In genomic region chr14:103999795-104000440, GRCh38 we compare ENCODE assay signal across 24 cellular contexts. TPM values are rescaled to one million over a fixed set of nuclear protein-coding genes. Genes with fewer than 3 reads are reported as not detected.
DNase-seq lines count a peak whose midpoint lies in the region; ATAC-seq and TF ChIP-seq lines count a peak whose summit lies in the region.
"Had no signal": no experiment of that assay in that cellular context is flagged by ENCODE, and none has a peak within 500 bp of the region (broad histone marks: within the 10 kb centered on the region; RNA-seq: fewer than 3 reads in every experiment).

No MANE protein-coding gene starts in this region.

- H3K27ac ChIP-seq in left lung, result no peak overlapping the region
- H3K27ac ChIP-seq: 22Rv1, BLaER1, C4-2B, GM23248 had no signal

- no peak overlapping the region for H3K27ac Mint-ChIP-seq in activated CD4-positive, alpha-beta T cell treated with anti-CD3 and anti-CD28 coated beads for 36 hours
- no peak overlapping the region for H3K27ac Mint-ChIP-seq in activated T-helper 17 cell treated with anti-CD3 and anti-CD28 coated beads, Interleukin-2, amount 50 U/mL, for 72 hours
- H3K27ac Mint-ChIP-seq in stimulated activated effector memory CD8-positive, alpha-beta T cell treated with anti-CD3 and anti-CD28 coated beads, Interleukin-12 subunit alpha, Interleukin-12 subunit beta, amount 100 ng/mL, for 72 hours, result no peak overlapping the region
- no peak overlapping the region for H3K27ac Mint-ChIP-seq in Calu3 (ENCODE audit: unreplicated experiment)
- H3K27ac Mint-ChIP-seq: B cell; CD4-positive, CD25-positive, alpha-beta regulatory T cell; CD8-positive, alpha-beta T cell; H9 had no signal

- H3K4me1 Mint-ChIP-seq in activated CD4-positive, alpha-beta T cell treated with anti-CD3 and anti-CD28 coated beads for 36 hours, result no peaks in the 10 kb centered on the region
- peaks cover 4% of the 10 kb centered on the region for H3K4me1 Mint-ChIP-seq in activated T-helper 17 cell treated with anti-CD3 and anti-CD28 coated beads, Interleukin-2, amount 50 U/mL, for 72 hours
- no peaks in the 10 kb centered on the region for H3K4me1 Mint-ChIP-seq in stimulated activated effector memory CD8-positive, alpha-beta T cell treated with anti-CD3 and anti-CD28 coated beads, Interleukin-12 subunit alpha, Interleukin-12 subunit beta, amount 100 ng/mL, for 72 hours
- no peaks in the 10 kb centered on the region for H3K4me1 Mint-ChIP-seq in Calu3 (ENCODE audit: low read depth, unreplicated experiment)
- H3K4me1 Mint-ChIP-seq: B cell; CD4-positive, CD25-positive, alpha-beta regulatory T cell had no signal

- no peaks in the 10 kb centered on the region for H3K36me3 Mint-ChIP-seq in activated CD4-positive, alpha-beta T cell treated with anti-CD3 and anti-CD28 coated beads for 36 hours (ENCODE audit: low read depth)
- H3K36me3 Mint-ChIP-seq in activated T-helper 17 cell treated with anti-CD3 and anti-CD28 coated beads, Interleukin-2, amount 50 U/mL, for 72 hours (ENCODE audit: low read depth), result no peaks in the 10 kb centered on the region
- no peaks in the 10 kb centered on the region for H3K36me3 Mint-ChIP-seq in stimulated activated effector memory CD8-positive, alpha-beta T cell treated with anti-CD3 and anti-CD28 coated beads, Interleukin-12 subunit alpha, Interleukin-12 subunit beta, amount 100 ng/mL, for 72 hours
- H3K36me3 Mint-ChIP-seq in Calu3 (ENCODE audit: insufficient read depth, unreplicated experiment), result no peaks in the 10 kb centered on the region
- H3K36me3 Mint-ChIP-seq: CD4-positive, CD25-positive, alpha-beta regulatory T cell; CD8-positive, alpha-beta T cell had no signal

- POLR2A ChIA-PET in activated CD4-positive, alpha-beta T cell treated with anti-CD3 and anti-CD28 coated beads for 36 hours (lab: Charles Lee), result no interaction called here

- H3K9me3 ChIP-seq in left lung, result no peaks in the 10 kb centered on the region
- H3K9me3 ChIP-seq: BLaER1, Caco-2 had no signal

- H3K4me3 ChIP-seq in left lung, result no peak overlapping the region
- H3K4me3 ChIP-seq: BLaER1, GM12878, GM23248 had no signal

- intact Hi-C loops in activated CD4-positive, alpha-beta T cell treated with anti-CD3 and anti-CD28 coated beads for 36 hours (cut with DNase I, micrococcal nuclease), result loop anchor here (5.0 to 10.0 kb wide), 2 partner anchors 98 to 195 kb away; no protein-coding TSS in a partner anchor
- intact Hi-C loops in left lung (cut with DNase I) (no loop called here), Calu3 (cut with micrococcal nuclease; ENCODE audit: unreplicated experiment) (no loop called here)

- ATAC-seq in activated CD4-positive, alpha-beta T cell treated with anti-CD3 and anti-CD28 coated beads for 36 hours, result peak; percentile 44
- ATAC-seq in activated T-helper 17 cell treated with anti-CD3 and anti-CD28 coated beads, Interleukin-2, amount 50 U/mL, for 72 hours (replicated peaks), result peak; percentile 67
- peak; percentile 14 for ATAC-seq in left lung
- peak; percentile 68 for ATAC-seq in stimulated activated effector memory CD8-positive, alpha-beta T cell treated with anti-CD3 and anti-CD28 coated beads, Interleukin-12 subunit alpha, Interleukin-12 subunit beta, amount 100 ng/mL, for 72 hours
- ATAC-seq: CD8-positive, alpha-beta T cell; GM12878; HCT116 had no signal

- H3K27me3 Mint-ChIP-seq in activated CD4-positive, alpha-beta T cell treated with anti-CD3 and anti-CD28 coated beads for 36 hours, result peaks cover 4% of the 10 kb centered on the region
- H3K27me3 Mint-ChIP-seq in activated T-helper 17 cell treated with anti-CD3 and anti-CD28 coated beads, Interleukin-2, amount 50 U/mL, for 72 hours, result peaks cover 6% of the 10 kb centered on the region
- no peaks in the 10 kb centered on the region for H3K27me3 Mint-ChIP-seq in Calu3 (ENCODE audit: unreplicated experiment)

- no peak overlapping the region for H3K4me3 Mint-ChIP-seq in activated CD4-positive, alpha-beta T cell treated with anti-CD3 and anti-CD28 coated beads for 36 hours
- no peak overlapping the region for H3K4me3 Mint-ChIP-seq in activated T-helper 17 cell treated with anti-CD3 and anti-CD28 coated beads, Interleukin-2, amount 50 U/mL, for 72 hours
- H3K4me3 Mint-ChIP-seq in stimulated activated effector memory CD8-positive, alpha-beta T cell treated with anti-CD3 and anti-CD28 coated beads, Interleukin-12 subunit alpha, Interleukin-12 subunit beta, amount 100 ng/mL, for 72 hours, result no peak overlapping the region
- H3K4me3 Mint-ChIP-seq in Calu3 (ENCODE audit: low read depth, unreplicated experiment), result no peak overlapping the region
- H3K4me3 Mint-ChIP-seq: B cell; CD4-positive, CD25-positive, alpha-beta regulatory T cell; CD8-positive, alpha-beta T cell; H9 had no signal

- H3K27me3 ChIP-seq in left lung, result peaks cover 0 to 7% of the 10 kb centered on the region in 2 donors
- H3K27me3 ChIP-seq: BLaER1 had no signal

- TF ChIP-seq CTCF in left lung (IDR thresholded peaks at IDR 0.05) (no peak), Calu3 (IDR thresholded peaks at IDR 0.05; ENCODE audit: unreplicated experiment) (no peak)

- no peaks in the 10 kb centered on the region for H3K9me3 Mint-ChIP-seq in activated CD4-positive, alpha-beta T cell treated with anti-CD3 and anti-CD28 coated beads for 36 hours (ENCODE audit: low read depth)
- no peaks in the 10 kb centered on the region for H3K9me3 Mint-ChIP-seq in activated T-helper 17 cell treated with anti-CD3 and anti-CD28 coated beads, Interleukin-2, amount 50 U/mL, for 72 hours
- no peaks in the 10 kb centered on the region for H3K9me3 Mint-ChIP-seq in stimulated activated effector memory CD8-positive, alpha-beta T cell treated with anti-CD3 and anti-CD28 coated beads, Interleukin-12 subunit alpha, Interleukin-12 subunit beta, amount 100 ng/mL, for 72 hours
- no peaks in the 10 kb centered on the region for H3K9me3 Mint-ChIP-seq in Calu3 (ENCODE audit: low read depth, unreplicated experiment)
- H3K9me3 Mint-ChIP-seq: CD4-positive, CD25-positive, alpha-beta regulatory T cell; CD8-positive, alpha-beta T cell; H9 had no signal

- CTCF ChIA-PET in activated CD4-positive, alpha-beta T cell treated with anti-CD3 and anti-CD28 coated beads for 36 hours (lab: Charles Lee), result interaction anchor here (0.6 to 1.1 kb wide), 2 partner anchors 9 to 191 kb away, joined by 3 to 5 read pairs; no protein-coding TSS in a partner anchor
- CTCF ChIA-PET in Calu3 (lab: Charles Lee), result no interaction called here

- H3K36me3 ChIP-seq in left lung, result no peaks in the 10 kb centered on the region
- H3K36me3 ChIP-seq: BLaER1 had no signal

- no TSS peak for BruUV-seq in Calu3 (replicated peaks; lab: Mats Ljungman, UMichigan)

- no peak for DNase-seq in activated CD4-positive, alpha-beta T cell treated with anti-CD3 and anti-CD28 coated beads for 36 hours
- no peak for DNase-seq in activated CD4-positive, alpha-beta T cell treated with anti-CD3 and anti-CD28 coated beads for 1 hour
- DNase-seq in left lung (no peak), Calu3 (no peak), medulla oblongata (ENCODE audit: extremely low spot score) (no peak), NCI-H2196 (lab: John Stamatoyannopoulos, UW; ENCODE audit: unreplicated experiment) (no peak)
- DNase-seq in stimulated activated effector memory CD8-positive, alpha-beta T cell treated with anti-CD3 and anti-CD28 coated beads, Interleukin-12 subunit alpha, Interleukin-12 subunit beta, amount 100 ng/mL, for 72 hours (ENCODE audit: low spot score in 2 of 2), result no peak
- DNase-seq: Caco-2; CD4-positive, CD25-positive, alpha-beta regulatory T cell; CD8-positive, alpha-beta T cell; DMS 273 treated with DMSO at 0.1 percent for 48 hours; DMS79; EL; GDM1; GM23248; H9 had no signal

- H3K4me1 ChIP-seq in left lung, result no peaks in the 10 kb centered on the region
- H3K4me1 ChIP-seq: BLaER1, Caco-2 had no signal

RNA-seq across cellular contexts. Expression of gene RD3L, which starts 57.6 kb away (rescaled TPM):
- total RNA-seq in activated CD4-positive, alpha-beta T cell treated with anti-CD3 and anti-CD28 coated beads for 36 hours, result not detected
- not detected for total RNA-seq in activated T-helper 17 cell treated with anti-CD3 and anti-CD28 coated beads, Interleukin-2, amount 50 U/mL, for 72 hours
- total RNA-seq in left lung (not detected), Calu3 (2022) (not detected in 2 replicates)
- total RNA-seq: B cell; Caco-2; CD4-positive, CD25-positive, alpha-beta regulatory T cell; CD8-positive, alpha-beta T cell; GM12878; GM23248; H1; H9 had no signal

Comparison
In these comparisons a context has a peak if more than half of its experiments do, and no peak if none do; other contexts are left out.
1. ATAC-seq: peak in every context shown above with its lines; median percentile 68 in stimulated activated effector memory CD8-positive, alpha-beta T cell treated with anti-CD3 and anti-CD28 coated beads, Interleukin-12 subunit alpha, Interleukin-12 subunit beta, amount 100 ng/mL, for 72 hours; 67 in activated T-helper 17 cell treated with anti-CD3 and anti-CD28 coated beads, Interleukin-2, amount 50 U/mL, for 72 hours; 44 in activated CD4-positive, alpha-beta T cell treated with anti-CD3 and anti-CD28 coated beads for 36 hours; 14 in left lung.
2. intact Hi-C loops: an anchor here in activated CD4-positive, alpha-beta T cell treated with anti-CD3 and anti-CD28 coated beads for 36 hours (5.0 to 10.0 kb wide); none called in left lung and Calu3.